9 cellular contexts compared by ENCODE assay signal in the genomic region with DNA sequence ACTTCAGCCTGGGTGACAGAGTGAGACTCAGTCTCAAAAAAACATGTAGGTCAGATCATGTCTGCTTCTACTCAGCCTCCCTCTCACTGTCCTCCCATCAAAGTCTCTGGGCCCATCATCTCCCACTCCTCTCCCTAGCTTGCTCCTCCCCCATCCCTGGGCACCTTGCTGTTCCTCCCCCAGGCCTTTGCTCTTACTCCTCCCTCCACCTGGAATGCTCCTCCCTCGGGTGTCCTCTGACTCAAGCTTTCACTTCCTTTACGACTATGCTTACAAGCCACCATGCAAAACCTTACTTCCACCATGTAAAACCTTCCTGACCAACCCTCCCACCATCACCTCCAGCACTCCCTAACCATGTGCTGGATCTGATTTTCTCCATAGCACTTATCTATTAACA. TPM values are rescaled to one million over a fixed set of nuclear protein-coding genes. Genes with fewer than 3 reads are reported as not detected.
DNase-seq lines count a peak whose midpoint lies in the region; ATAC-seq and TF ChIP-seq lines count a peak whose summit lies in the region.
"Had no signal": no experiment of that assay in that cellular context is flagged by ENCODE, and none has a peak within 500 bp of the region (broad histone marks: within the 10 kb centered on the region; RNA-seq: fewer than 3 reads in every experiment).

No MANE protein-coding gene starts in this region.

- H3K27me3 Mint-ChIP-seq in CD4-positive, alpha-beta memory T cell: no peaks in the 10 kb centered on the region

- peak overlapping the region in 1 of 8 donors; percentile 2 for H3K4me3 Mint-ChIP-seq in CD4-positive, alpha-beta memory T cell

- peak overlapping the region in 4 of 7 donors; percentile 4 to 70 (median 32) for H3K27ac Mint-ChIP-seq in CD4-positive, alpha-beta memory T cell

- H3K36me3 Mint-ChIP-seq in CD4-positive, alpha-beta memory T cell: peaks cover 64 to 77% of the 10 kb centered on the region in 2 donors

- POLR2A ChIA-PET in CD4-positive, alpha-beta memory T cell (lab: Charles Lee; ENCODE audit: partially characterized antibody): interaction anchor here (0.8 kb wide), 1 partner anchor 51 kb away, joined by 3 read pairs; no protein-coding TSS in a partner anchor

- ATAC-seq in GM19397 (IDR thresholded peaks at IDR 0.05; ENCODE audit: unreplicated experiment) (peak; percentile 82), HG03342 (IDR thresholded peaks at IDR 0.05; ENCODE audit: unreplicated experiment) (peak; percentile 91), HG03045 (IDR thresholded peaks at IDR 0.05; ENCODE audit: unreplicated experiment) (no peak)

- H3K4me3 ChIP-seq in CD4-positive, alpha-beta memory T cell (ENCODE audit: low read length in 2 of 2): no peak overlapping the region
- no peak overlapping the region for H3K4me3 ChIP-seq in choroid plexus epithelial cell (ENCODE audit: low read depth, low read length)

- TF ChIP-seq CTCF in choroid plexus epithelial cell (conservative IDR thresholded peaks at IDR 0.05; ENCODE audit: low read depth, low read length): no peak

- DNase-seq in CD4-positive, alpha-beta memory T cell: no peak
- DNase-seq in choroid plexus epithelial cell (ENCODE audit: low read depth) (peak; percentile 17), NCI-H82 (lab: John Stamatoyannopoulos, UW) (no peak), NCI-H1694 treated with DMSO at 0.1 percent for 48 hours (lab: John Stamatoyannopoulos, UW) (no peak), NCI-H1048 (lab: John Stamatoyannopoulos, UW) (no peak)
- DNase-seq: central memory CD4-positive, alpha-beta T cell had no signal

- peaks cover 10% of the 10 kb centered on the region for H3K36me3 ChIP-seq in CD4-positive, alpha-beta memory T cell (ENCODE audit: insufficient read depth, low read length)

- H3K27me3 ChIP-seq in CD4-positive, alpha-beta memory T cell (ENCODE audit: insufficient read depth, low read length): no peaks in the 10 kb centered on the region

- intact Hi-C loops in CD4-positive, alpha-beta memory T cell (cut with micrococcal nuclease): no loop called here

- CTCF ChIA-PET in CD4-positive, alpha-beta memory T cell (lab: Charles Lee; ENCODE audit: partially characterized antibody): interaction anchor here (0.9 kb wide), 1 partner anchor 68 kb away, joined by 3 read pairs; no protein-coding TSS in a partner anchor

- H3K4me1 ChIP-seq in CD4-positive, alpha-beta memory T cell (ENCODE audit: insufficient read depth, low read length): no peaks in the 10 kb centered on the region

- H3K4me1 Mint-ChIP-seq in CD4-positive, alpha-beta memory T cell: peaks cover 0 to 4% (median 1%) of the 10 kb centered on the region in 4 donors

- H3K9me3 Mint-ChIP-seq in CD4-positive, alpha-beta memory T cell: no peaks in the 10 kb centered on the region

- no peak overlapping the region for H3K27ac ChIP-seq in CD4-positive, alpha-beta memory T cell (ENCODE audit: low read depth, low read length)

- no peaks in the 10 kb centered on the region for H3K9me3 ChIP-seq in CD4-positive, alpha-beta memory T cell (ENCODE audit: control insufficient read depth in 1 of 2, low read length in 2 of 2)

RNA-seq across cellular contexts. Expression of gene MTMR12, which starts 51.5 kb away (rescaled TPM):
- total RNA-seq in CD4-positive, alpha-beta memory T cell: 10 to 100 TPM; 26.3 to 26.4 TPM
- 10 to 100 TPM; 11.6 to 18.0 TPM for polyA plus RNA-seq in CD4-positive, alpha-beta memory T cell
